Comparison of ENCODE assay signal across 8 cellular contexts in the genomic region with DNA sequence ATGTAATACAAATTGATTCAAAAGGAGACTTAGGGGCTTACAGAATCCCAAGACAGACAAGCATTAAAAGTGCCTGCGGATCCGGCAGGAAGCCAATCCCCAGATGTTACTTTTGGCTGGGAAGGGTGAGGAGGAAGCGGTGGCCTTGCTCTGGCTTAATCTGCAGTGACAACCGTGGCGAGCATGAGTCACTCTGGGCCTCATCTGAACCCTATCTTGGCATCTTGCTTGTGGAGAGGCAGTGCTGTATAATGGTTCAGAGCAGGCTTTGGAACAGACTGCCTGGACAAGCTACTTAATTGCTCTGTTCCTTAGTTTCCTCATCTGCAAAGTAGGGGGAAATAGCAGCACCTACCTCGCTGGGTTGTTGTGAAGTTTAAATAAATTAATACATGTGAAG.
A peak's percentile ranks its signal among the peaks of the same experiment; 100 is the strongest.
DNase-seq lines count a peak whose midpoint lies in the region; ATAC-seq and TF ChIP-seq lines count a peak whose summit lies in the region.

No MANE protein-coding gene starts in this region.

- H3K36me3 Mint-ChIP-seq in activated CD8-positive, alpha-beta T cell treated with anti-CD3 and anti-CD28 coated beads for 36 hours (ENCODE audit: low read depth), result peaks cover 2% of the 10 kb centered on the region

- POLR2A ChIA-PET in activated CD8-positive, alpha-beta T cell treated with anti-CD3 and anti-CD28 coated beads for 36 hours (lab: Charles Lee), result interaction anchor here (0.7 to 2.4 kb wide), 2 partner anchors 11 to 38 kb away, joined by 3 to 5 read pairs; no protein-coding TSS in a partner anchor

- no peak overlapping the region for H3K4me3 Mint-ChIP-seq in activated CD8-positive, alpha-beta T cell treated with anti-CD3 and anti-CD28 coated beads for 36 hours

- peaks cover 61% of the 10 kb centered on the region for H3K4me1 Mint-ChIP-seq in activated CD8-positive, alpha-beta T cell treated with anti-CD3 and anti-CD28 coated beads for 36 hours (ENCODE audit: low read depth)

- H3K27ac Mint-ChIP-seq in activated CD8-positive, alpha-beta T cell treated with anti-CD3 and anti-CD28 coated beads for 36 hours, result peak overlapping the region; percentile 53

- CTCF ChIA-PET in activated CD8-positive, alpha-beta T cell treated with anti-CD3 and anti-CD28 coated beads for 36 hours (lab: Charles Lee), result interaction anchor here (1.3 to 5.9 kb wide), 3 partner anchors 26 to 126 kb away, joined by 3 to 38 read pairs (median 14); no protein-coding TSS in a partner anchor

- H3K9me3 Mint-ChIP-seq in activated CD8-positive, alpha-beta T cell treated with anti-CD3 and anti-CD28 coated beads for 36 hours, result peaks cover 14% of the 10 kb centered on the region

- no peaks in the 10 kb centered on the region for H3K27me3 Mint-ChIP-seq in activated CD8-positive, alpha-beta T cell treated with anti-CD3 and anti-CD28 coated beads for 36 hours

- intact Hi-C loops in activated CD8-positive, alpha-beta T cell treated with anti-CD3 and anti-CD28 coated beads for 36 hours (cut with micrococcal nuclease), result loop anchor here (5.0 kb wide), 1 partner anchor 43 kb away; no protein-coding TSS in a partner anchor

- peak; percentile 14 for DNase-seq in stimulated activated naive CD4-positive, alpha-beta T cell treated with Interleukin-2 at 50 U/mL for 16 hours (lab: John Stamatoyannopoulos, UW)
- DNase-seq in stimulated activated naive CD4-positive, alpha-beta T cell (lab: John Stamatoyannopoulos, UW), result no peak
- peak; percentile 74 for DNase-seq in activated CD8-positive, alpha-beta T cell treated with anti-CD3 and anti-CD28 coated beads for 36 hours
- peak; percentile 47 for DNase-seq in foreskin melanocyte
- DNase-seq in stimulated activated CD4-positive, alpha-beta T cell treated with anti-CD3 and anti-CD28 coated beads, Interleukin-1b, Interleukin-23, amount 100 ng/mL, for 48 hours, result peak; percentile 33
- no peak for DNase-seq in activated CD4-positive, CD25-positive, alpha-beta regulatory T cell treated with anti-CD3 and anti-CD28 coated beads, Interleukin-2, amount 50 U/mL, for 72 hours

- peak; percentile 60 for ATAC-seq in activated CD8-positive, alpha-beta T cell treated with anti-CD3 and anti-CD28 coated beads for 36 hours
- ATAC-seq in HG03439 (IDR thresholded peaks at IDR 0.05; ENCODE audit: unreplicated experiment), result no peak
- ATAC-seq in HG02938 (IDR thresholded peaks at IDR 0.05; ENCODE audit: unreplicated experiment), result no peak

- no peak for TF ChIP-seq CTCF in activated CD8-positive, alpha-beta T cell treated with anti-CD3 and anti-CD28 coated beads for 36 hours (IDR thresholded peaks at IDR 0.05)

Comparison
In these comparisons a context has a peak if more than half of its experiments do, and no peak if none do; other contexts are left out.
1. DNase-seq: peak in stimulated activated naive CD4-positive, alpha-beta T cell treated with Interleukin-2 at 50 U/mL for 16 hours (single experiment), activated CD8-positive, alpha-beta T cell treated with anti-CD3 and anti-CD28 coated beads for 36 hours (single experiment), foreskin melanocyte (single experiment) and stimulated activated CD4-positive, alpha-beta T cell treated with anti-CD3 and anti-CD28 coated beads, Interleukin-1b, Interleukin-23, amount 100 ng/mL, for 48 hours (single experiment); none in stimulated activated naive CD4-positive, alpha-beta T cell (0 of 6) and activated CD4-positive, CD25-positive, alpha-beta regulatory T cell treated with anti-CD3 and anti-CD28 coated beads, Interleukin-2, amount 50 U/mL, for 72 hours (single experiment).